2 cellular contexts compared by ENCODE assay signal in the genomic region with DNA sequence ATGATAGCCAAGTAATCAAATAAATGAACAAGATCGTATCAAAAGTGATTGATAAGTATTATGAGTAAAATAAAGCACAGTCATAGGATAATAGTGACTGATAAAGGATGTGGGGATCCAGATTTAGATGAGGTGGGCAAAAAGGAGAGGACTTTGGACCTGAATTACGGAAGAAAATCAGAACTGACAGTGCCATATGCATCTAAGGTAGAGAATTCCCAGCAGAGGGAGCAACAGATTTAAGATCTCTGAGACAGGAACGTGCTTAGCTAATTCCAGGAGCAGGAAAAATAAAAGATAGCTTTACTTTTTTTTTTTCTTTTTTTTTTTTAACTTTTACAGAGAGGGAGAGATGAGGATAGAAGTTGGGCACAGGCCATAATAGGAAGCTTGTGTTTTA.
TF ChIP-seq lines count a peak whose summit lies in the region.

No MANE protein-coding gene starts in this region.

TF ChIP-seq in GM23338, 12 proteins besides CTCF, POLR2A, EP300 and RAD21:
- TF ChIP-seq, protein P1, sequence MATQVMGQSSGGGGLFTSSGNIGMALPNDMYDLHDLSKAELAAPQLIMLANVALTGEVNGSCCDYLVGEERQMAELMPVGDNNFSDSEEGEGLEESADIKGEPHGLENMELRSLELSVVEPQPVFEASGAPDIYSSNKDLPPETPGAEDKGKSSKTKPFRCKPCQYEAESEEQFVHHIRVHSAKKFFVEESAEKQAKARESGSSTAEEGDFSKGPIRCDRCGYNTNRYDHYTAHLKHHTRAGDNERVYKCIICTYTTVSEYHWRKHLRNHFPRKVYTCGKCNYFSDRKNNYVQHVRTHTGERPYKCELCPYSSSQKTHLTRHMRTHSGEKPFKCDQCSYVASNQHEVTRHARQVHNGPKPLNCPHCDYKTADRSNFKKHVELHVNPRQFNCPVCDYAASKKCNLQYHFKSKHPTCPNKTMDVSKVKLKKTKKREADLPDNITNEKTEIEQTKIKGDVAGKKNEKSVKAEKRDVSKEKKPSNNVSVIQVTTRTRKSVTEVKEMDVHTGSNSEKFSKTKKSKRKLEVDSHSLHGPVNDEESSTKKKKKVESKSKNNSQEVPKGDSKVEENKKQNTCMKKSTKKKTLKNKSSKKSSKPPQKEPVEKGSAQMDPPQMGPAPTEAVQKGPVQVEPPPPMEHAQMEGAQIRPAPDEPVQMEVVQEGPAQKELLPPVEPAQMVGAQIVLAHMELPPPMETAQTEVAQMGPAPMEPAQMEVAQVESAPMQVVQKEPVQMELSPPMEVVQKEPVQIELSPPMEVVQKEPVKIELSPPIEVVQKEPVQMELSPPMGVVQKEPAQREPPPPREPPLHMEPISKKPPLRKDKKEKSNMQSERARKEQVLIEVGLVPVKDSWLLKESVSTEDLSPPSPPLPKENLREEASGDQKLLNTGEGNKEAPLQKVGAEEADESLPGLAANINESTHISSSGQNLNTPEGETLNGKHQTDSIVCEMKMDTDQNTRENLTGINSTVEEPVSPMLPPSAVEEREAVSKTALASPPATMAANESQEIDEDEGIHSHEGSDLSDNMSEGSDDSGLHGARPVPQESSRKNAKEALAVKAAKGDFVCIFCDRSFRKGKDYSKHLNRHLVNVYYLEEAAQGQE (IDR thresholded peaks at IDR 0.05; ENCODE audit: unreplicated experiment): no peak
- TF ChIP-seq EZH2 (IDR thresholded peaks at IDR 0.05; ENCODE audit: low read depth, unreplicated experiment) (no peak), JUNB (IDR thresholded peaks at IDR 0.05; ENCODE audit: unreplicated experiment) (no peak), ZNF114 (CRISPR knock-in tag; IDR thresholded peaks at IDR 0.05) (no peak)
- TF ChIP-seq, protein P2, sequence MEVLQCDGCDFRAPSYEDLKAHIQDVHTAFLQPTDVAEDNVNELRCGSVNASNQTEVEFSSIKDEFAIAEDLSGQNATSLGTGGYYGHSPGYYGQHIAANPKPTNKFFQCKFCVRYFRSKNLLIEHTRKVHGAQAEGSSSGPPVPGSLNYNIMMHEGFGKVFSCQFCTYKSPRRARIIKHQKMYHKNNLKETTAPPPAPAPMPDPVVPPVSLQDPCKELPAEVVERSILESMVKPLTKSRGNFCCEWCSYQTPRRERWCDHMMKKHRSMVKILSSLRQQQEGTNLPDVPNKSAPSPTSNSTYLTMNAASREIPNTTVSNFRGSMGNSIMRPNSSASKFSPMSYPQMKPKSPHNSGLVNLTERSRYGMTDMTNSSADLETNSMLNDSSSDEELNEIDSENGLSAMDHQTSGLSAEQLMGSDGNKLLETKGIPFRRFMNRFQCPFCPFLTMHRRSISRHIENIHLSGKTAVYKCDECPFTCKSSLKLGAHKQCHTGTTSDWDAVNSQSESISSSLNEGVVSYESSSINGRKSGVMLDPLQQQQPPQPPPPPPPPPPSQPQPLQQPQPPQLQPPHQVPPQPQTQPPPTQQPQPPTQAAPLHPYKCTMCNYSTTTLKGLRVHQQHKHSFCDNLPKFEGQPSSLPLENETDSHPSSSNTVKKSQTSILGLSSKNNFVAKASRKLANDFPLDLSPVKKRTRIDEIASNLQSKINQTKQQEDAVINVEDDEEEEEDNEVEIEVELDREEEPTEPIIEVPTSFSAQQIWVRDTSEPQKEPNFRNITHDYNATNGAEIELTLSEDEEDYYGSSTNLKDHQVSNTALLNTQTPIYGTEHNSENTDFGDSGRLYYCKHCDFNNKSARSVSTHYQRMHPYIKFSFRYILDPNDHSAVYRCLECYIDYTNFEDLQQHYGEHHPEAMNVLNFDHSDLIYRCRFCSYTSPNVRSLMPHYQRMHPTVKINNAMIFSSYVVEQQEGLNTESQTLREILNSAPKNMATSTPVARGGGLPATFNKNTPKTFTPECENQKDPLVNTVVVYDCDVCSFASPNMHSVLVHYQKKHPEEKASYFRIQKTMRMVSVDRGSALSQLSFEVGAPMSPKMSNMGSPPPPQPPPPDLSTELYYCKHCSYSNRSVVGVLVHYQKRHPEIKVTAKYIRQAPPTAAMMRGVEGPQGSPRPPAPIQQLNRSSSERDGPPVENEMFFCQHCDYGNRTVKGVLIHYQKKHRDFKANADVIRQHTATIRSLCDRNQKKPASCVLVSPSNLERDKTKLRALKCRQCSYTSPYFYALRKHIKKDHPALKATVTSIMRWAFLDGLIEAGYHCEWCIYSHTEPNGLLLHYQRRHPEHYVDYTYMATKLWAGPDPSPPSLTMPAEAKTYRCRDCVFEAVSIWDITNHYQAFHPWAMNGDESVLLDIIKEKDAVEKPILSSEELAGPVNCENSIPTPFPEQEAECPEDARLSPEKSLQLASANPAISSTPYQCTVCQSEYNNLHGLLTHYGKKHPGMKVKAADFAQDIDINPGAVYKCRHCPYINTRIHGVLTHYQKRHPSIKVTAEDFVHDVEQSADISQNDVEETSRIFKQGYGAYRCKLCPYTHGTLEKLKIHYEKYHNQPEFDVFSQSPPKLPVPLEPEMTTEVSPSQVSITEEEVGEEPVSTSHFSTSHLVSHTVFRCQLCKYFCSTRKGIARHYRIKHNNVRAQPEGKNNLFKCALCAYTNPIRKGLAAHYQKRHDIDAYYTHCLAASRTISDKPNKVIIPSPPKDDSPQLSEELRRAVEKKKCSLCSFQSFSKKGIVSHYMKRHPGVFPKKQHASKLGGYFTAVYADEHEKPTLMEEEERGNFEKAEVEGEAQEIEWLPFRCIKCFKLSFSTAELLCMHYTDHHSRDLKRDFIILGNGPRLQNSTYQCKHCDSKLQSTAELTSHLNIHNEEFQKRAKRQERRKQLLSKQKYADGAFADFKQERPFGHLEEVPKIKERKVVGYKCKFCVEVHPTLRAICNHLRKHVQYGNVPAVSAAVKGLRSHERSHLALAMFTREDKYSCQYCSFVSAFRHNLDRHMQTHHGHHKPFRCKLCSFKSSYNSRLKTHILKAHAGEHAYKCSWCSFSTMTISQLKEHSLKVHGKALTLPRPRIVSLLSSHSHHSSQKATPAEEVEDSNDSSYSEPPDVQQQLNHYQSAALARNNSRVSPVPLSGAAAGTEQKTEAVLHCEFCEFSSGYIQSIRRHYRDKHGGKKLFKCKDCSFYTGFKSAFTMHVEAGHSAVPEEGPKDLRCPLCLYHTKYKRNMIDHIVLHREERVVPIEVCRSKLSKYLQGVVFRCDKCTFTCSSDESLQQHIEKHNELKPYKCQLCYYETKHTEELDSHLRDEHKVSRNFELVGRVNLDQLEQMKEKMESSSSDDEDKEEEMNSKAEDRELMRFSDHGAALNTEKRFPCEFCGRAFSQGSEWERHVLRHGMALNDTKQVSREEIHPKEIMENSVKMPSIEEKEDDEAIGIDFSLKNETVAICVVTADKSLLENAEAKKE (CRISPR knock-in tag; IDR thresholded peaks at IDR 0.05): no peak

TF ChIP-seq in WTC11, 78 proteins besides CTCF, POLR2A, EP300 and RAD21 (continued from another document):
- TF ChIP-seq CREB1 (CRISPR knock-in tag; IDR thresholded peaks at IDR 0.05) (no peak), NFATC4 (CRISPR knock-in tag; IDR thresholded peaks at IDR 0.05) (no peak), KAT7 (CRISPR knock-in tag; IDR thresholded peaks at IDR 0.05; ENCODE audit: borderline replicate concordance) (no peak), GABPB1 (CRISPR knock-in tag; IDR thresholded peaks at IDR 0.05) (no peak), ETV6 (CRISPR knock-in tag; IDR thresholded peaks at IDR 0.05) (no peak), HMGA2 (CRISPR knock-in tag; IDR thresholded peaks at IDR 0.05) (no peak), TCF7 (CRISPR knock-in tag; IDR thresholded peaks at IDR 0.05; ENCODE audit: low read depth) (no peak), SMAD3 (CRISPR knock-in tag; IDR thresholded peaks at IDR 0.05; ENCODE audit: borderline replicate concordance) (no peak)
